28 cellular contexts compared by ENCODE assay signal in the genomic region with DNA sequence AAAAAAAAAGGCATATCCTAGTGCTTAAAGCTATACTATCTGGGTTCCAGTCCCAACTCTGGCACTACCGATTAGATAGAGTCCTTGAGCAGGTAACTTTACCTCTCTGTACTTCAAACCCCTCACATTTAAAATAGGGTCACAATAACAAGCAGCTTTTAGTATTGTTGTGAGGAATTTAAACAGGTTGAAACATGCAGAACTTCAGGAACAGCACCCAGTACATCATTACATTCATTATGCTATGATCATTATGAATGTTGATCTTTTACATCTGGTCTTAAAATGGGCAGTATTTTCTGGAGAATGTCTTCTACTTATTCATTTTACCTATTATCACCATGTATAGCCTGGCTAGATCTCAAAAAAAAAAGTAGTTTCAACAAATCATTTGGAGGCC.
"Had no signal": no experiment of that assay in that cellular context is flagged by ENCODE, and none has a peak within 500 bp of the region (broad histone marks: within the 10 kb centered on the region; RNA-seq: fewer than 3 reads in every experiment).

No MANE protein-coding gene starts in this region.

- H3K9ac ChIP-seq: parathyroid adenoma had no signal

- H3K4me1 ChIP-seq: thyroid gland, upper lobe of right lung had no signal

- H2AFZ ChIP-seq: parathyroid adenoma had no signal

- H3K4me3 ChIP-seq: gastrocnemius medialis, psoas muscle, sigmoid colon, stomach, thyroid gland, upper lobe of right lung had no signal

- H3K27me3 ChIP-seq: gastrocnemius medialis, sigmoid colon, stomach, thyroid gland, upper lobe of right lung had no signal

- ATAC-seq: activated CD4-positive, CD25-positive, alpha-beta regulatory T cell treated with anti-CD3 and anti-CD28 coated beads, Interleukin-2, amount 50 U/mL, for 24 hours; activated naive CD4-positive, alpha-beta T cell treated with anti-CD3 and anti-CD28 coated beads, Interleukin-2, amount 50 U/mL, for 72 hours; gastrocnemius medialis; left colon; psoas muscle; stimulated activated naive B cell treated with anti-CD40 and anti-IgM and Interleukin-4, amounts not matched to agents 10 μg/mL and 1 μg/mL and 100 μg/mL, for 72 hours; T-helper 17 cell; upper lobe of right lung had no signal

- H3K9me3 ChIP-seq: gastrocnemius medialis, psoas muscle, sigmoid colon, stomach, thyroid gland, upper lobe of right lung had no signal

- H3K36me3 ChIP-seq: gastrocnemius medialis, sigmoid colon, stomach, thyroid gland, upper lobe of right lung, WERI-Rb-1 had no signal

- H3K27ac ChIP-seq: gastrocnemius medialis, parathyroid adenoma, sigmoid colon, stomach, thyroid gland, upper lobe of right lung, WERI-Rb-1 had no signal

- DNase-seq: activated CD4-positive, alpha-beta memory T cell treated with anti-CD3 and anti-CD28 coated beads for 36 hours; activated CD4-positive, alpha-beta T cell treated with anti-CD3 and anti-CD28 coated beads for 48 hours; activated CD8-positive, alpha-beta memory T cell treated with anti-CD3 and anti-CD28 coated beads, Interleukin-2, amount 50 U/mL, for 48 hours; activated naive CD4-positive, alpha-beta T cell; activated T-cell treated with anti-CD3 and anti-CD28 coated beads, Interleukin-2, amount 50 U/mL, for 24 hours; anterior cingulate cortex; dermis blood vessel endothelial cell; effector CD4-positive, alpha-beta T cell; gastrocnemius medialis; glutamatergic neuron; islet precursor cell; left colon; naive B cell; nucleus accumbens; psoas muscle; sigmoid colon; stimulated activated CD4-positive, alpha-beta T cell treated with anti-CD3 and anti-CD28 coated beads, Interleukin-15, amount 100 ng/mL, for 24 hours; stimulated activated CD4-positive, alpha-beta T cell treated with anti-CD3 and anti-CD28 coated beads, Interleukin-2, amount 100 ng/mL, for 24 hours; stimulated activated naive B cell treated with anti-CD40 and anti-IgM and Interleukin-4, amounts not matched to agents 10 μg/mL and 1 μg/mL and 100 μg/mL, for 72 hours; stomach; T-helper 17 cell; T1000; thyroid gland; upper lobe of right lung; WERI-Rb-1 had no signal
